In the genomic region with DNA sequence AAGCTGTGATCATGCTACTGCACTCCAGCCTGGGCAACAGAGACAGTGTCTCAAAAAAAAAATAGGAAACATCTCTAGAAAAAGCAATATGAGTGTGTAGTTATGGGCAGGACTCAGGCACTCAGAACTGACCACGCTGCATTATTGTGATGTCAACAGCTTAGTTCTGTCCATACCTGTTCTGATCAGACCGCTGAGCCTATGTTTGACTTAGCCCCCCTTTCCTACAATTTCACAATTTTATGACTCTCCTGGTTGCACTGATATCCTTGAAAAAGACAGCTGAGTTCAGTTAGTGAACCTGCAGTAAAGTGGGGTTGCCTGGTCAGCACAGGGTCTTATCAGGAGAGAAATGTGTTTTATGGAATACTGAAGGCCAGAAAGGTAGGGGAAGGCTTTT, we compare ENCODE assay signal across 14 cellular contexts. TPM values are rescaled to one million over a fixed set of nuclear protein-coding genes. Genes with fewer than 3 reads are reported as not detected.
A peak's percentile ranks its signal among the peaks of the same experiment; 100 is the strongest.
DNase-seq lines count a peak whose midpoint lies in the region; ATAC-seq and TF ChIP-seq lines count a peak whose summit lies in the region.
"Had no signal": no experiment of that assay in that cellular context is flagged by ENCODE, and none has a peak within 500 bp of the region (broad histone marks: within the 10 kb centered on the region; RNA-seq: fewer than 3 reads in every experiment).

No MANE protein-coding gene starts in this region.

- ATAC-seq in IMR-90 (ENCODE audit: low read depth) (no peak), HG02571 (IDR thresholded peaks at IDR 0.05; ENCODE audit: unreplicated experiment) (no peak), left lung (no peak)

- H3K27me3 Mint-ChIP-seq in endodermal cell (ENCODE audit: insufficient read depth) (no peaks in the 10 kb centered on the region), neural progenitor cell (ENCODE audit: insufficient read depth, low read depth) (peaks cover 9% of the 10 kb centered on the region)

- BruUV-seq in IMR-90 (replicated peaks; lab: Mats Ljungman, UMichigan): no TSS peak

- no peak overlapping the region for H2BK5ac ChIP-seq in IMR-90 (ENCODE audit: low read depth, low read length, poor library complexity, severe bottlenecking)

- H3F3A ChIP-seq in neural progenitor cell (ENCODE audit: low read depth): peaks cover 19% of the 10 kb centered on the region

- H3K4me3 ChIP-seq in IMR-90 (ENCODE audit: insufficient read depth, low read depth, low read length) (no peak overlapping the region), endodermal cell (ENCODE audit: low read length) (peak overlapping the region; percentile 72), neural progenitor cell (no peak overlapping the region), left lung (no peak overlapping the region), ascending aorta (no peak overlapping the region)
- H3K4me3 ChIP-seq: GM23248, HAP-1 had no signal

- H3K79me1 ChIP-seq in IMR-90 (ENCODE audit: low read depth in 1 of 2, low read length in 2 of 2): no peaks in the 10 kb centered on the region

- TF ChIP-seq CTCF in IMR-90 (conservative IDR thresholded peaks at IDR 0.05; ENCODE audit: low read depth, low read length): no peak
- no peak for TF ChIP-seq CTCF in endodermal cell (conservative IDR thresholded peaks at IDR 0.05)
- TF ChIP-seq CTCF in neural progenitor cell (IDR thresholded peaks at IDR 0.05): no peak
- no peak for TF ChIP-seq CTCF in left lung (IDR thresholded peaks at IDR 0.05)
- no peak for TF ChIP-seq CTCF in ascending aorta (IDR thresholded peaks at IDR 0.05)

- H3K23ac ChIP-seq in IMR-90 (ENCODE audit: low read depth, low read length): no peak overlapping the region

- TF ChIP-seq POLR2A in IMR-90 (IDR thresholded peaks at IDR 0.05; ENCODE audit: low read depth, low read length): no peak

- CTCF ChIA-PET in IMR-90 (lab: Yijun Ruan, JAX): interaction anchor here (0.6 to 1.4 kb wide), 3 partner anchors 10 to 1796 kb away, joined by 3 to 4 read pairs (median 4); no protein-coding TSS in a partner anchor

- H3K4me1 ChIP-seq in IMR-90 (ENCODE audit: control insufficient read depth, insufficient read depth, low read length): peaks cover 4% of the 10 kb centered on the region
- H3K4me1 ChIP-seq in endodermal cell (ENCODE audit: control insufficient read depth, insufficient read depth, low read length): peaks cover 38% of the 10 kb centered on the region
- peaks cover 47% of the 10 kb centered on the region for H3K4me1 ChIP-seq in neural progenitor cell
- no peaks in the 10 kb centered on the region for H3K4me1 ChIP-seq in left lung
- no peaks in the 10 kb centered on the region for H3K4me1 ChIP-seq in ascending aorta
- H3K4me1 ChIP-seq: BE2C, HAP-1 had no signal

- H3K14ac ChIP-seq in IMR-90 (replicated peaks; ENCODE audit: low read depth, low read length): no peak overlapping the region

- H3K18ac ChIP-seq in IMR-90 (ENCODE audit: low read depth, low read length): no peak overlapping the region

- no peaks in the 10 kb centered on the region for H3K9me3 Mint-ChIP-seq in endodermal cell
- no peaks in the 10 kb centered on the region for H3K9me3 Mint-ChIP-seq in neural progenitor cell
- H3K9me3 Mint-ChIP-seq: CD8-positive, alpha-beta memory T cell had no signal

- dilution Hi-C loops in IMR-90 (cut with HindIII; ENCODE audit: low sequenced_read_pairs, unreplicated experiment): no loop called here

- H3K27me3 ChIP-seq in IMR-90 (ENCODE audit: control insufficient read depth, insufficient read depth, low read length): no peaks in the 10 kb centered on the region
- H3K27me3 ChIP-seq in endodermal cell (ENCODE audit: control insufficient read depth, insufficient read depth, low read length, poor library complexity, severe bottlenecking): no peaks in the 10 kb centered on the region
- H3K27me3 ChIP-seq in neural progenitor cell: no peaks in the 10 kb centered on the region
- no peaks in the 10 kb centered on the region for H3K27me3 ChIP-seq in left lung
- no peaks in the 10 kb centered on the region for H3K27me3 ChIP-seq in ascending aorta
- H3K27me3 ChIP-seq: BE2C had no signal

- H2AK5ac ChIP-seq in IMR-90 (ENCODE audit: low read depth, low read length): peak overlapping the region; percentile 0; the same call in 1 of the 2 replicates

- no peak overlapping the region for H2AK9ac ChIP-seq in IMR-90 (replicated peaks; ENCODE audit: low read depth, low read length, poor library complexity)

- no peak overlapping the region for H2BK120ac ChIP-seq in IMR-90 (ENCODE audit: low read depth, low read length)

- H3K79me2 ChIP-seq in neural progenitor cell (ENCODE audit: low read depth): no peaks in the 10 kb centered on the region

- H3K4me1 Mint-ChIP-seq in endodermal cell (peaks cover 88% of the 10 kb centered on the region), neural progenitor cell (peaks cover 23% of the 10 kb centered on the region)
- H3K4me1 Mint-ChIP-seq: CD8-positive, alpha-beta memory T cell had no signal

- H2BK20ac ChIP-seq in IMR-90 (ENCODE audit: low read depth, low read length): no peak overlapping the region

- in situ Hi-C loops in IMR-90 (cut with MboI; ENCODE audit: low sequenced_read_pairs): no loop called here

- H3K4me3 Mint-ChIP-seq in endodermal cell: peak overlapping the region; percentile 67
- H3K4me3 Mint-ChIP-seq in neural progenitor cell: no peak overlapping the region
- H3K4me3 Mint-ChIP-seq: CD4-positive, CD25-positive, alpha-beta regulatory T cell; CD8-positive, alpha-beta memory T cell had no signal

- no peak overlapping the region for H4K91ac ChIP-seq in IMR-90 (ENCODE audit: insufficient read depth, low read depth, low read length)

- no peaks in the 10 kb centered on the region for H3K36me3 ChIP-seq in IMR-90 (ENCODE audit: control insufficient read depth, insufficient read depth, low read length)
- peaks cover 26% of the 10 kb centered on the region for H3K36me3 ChIP-seq in endodermal cell (ENCODE audit: control insufficient read depth, insufficient read depth, low read length)
- H3K36me3 ChIP-seq in neural progenitor cell: no peaks in the 10 kb centered on the region
- H3K36me3 ChIP-seq in left lung: no peaks in the 10 kb centered on the region
- H3K36me3 ChIP-seq in ascending aorta: no peaks in the 10 kb centered on the region
- H3K36me3 ChIP-seq: BE2C, HAP-1 had no signal

- no peak overlapping the region for H4K8ac ChIP-seq in IMR-90 (ENCODE audit: low read depth in 2 of 2, low read length in 2 of 2)

- H3K27ac ChIP-seq in IMR-90 (ENCODE audit: insufficient read depth, low read length) (no peak overlapping the region), endodermal cell (ENCODE audit: low read depth, low read length) (no peak overlapping the region), neural progenitor cell (no peak overlapping the region), left lung (no peak overlapping the region), ascending aorta (no peak overlapping the region)
- H3K27ac ChIP-seq: GM23248 had no signal

- no peak overlapping the region for H4K5ac ChIP-seq in IMR-90 (ENCODE audit: low read depth, low read length)

- H3K27ac Mint-ChIP-seq in endodermal cell: no peak overlapping the region
- no peak overlapping the region for H3K27ac Mint-ChIP-seq in neural progenitor cell
- H3K27ac Mint-ChIP-seq: CD4-positive, CD25-positive, alpha-beta regulatory T cell; CD8-positive, alpha-beta memory T cell had no signal

- H3K9ac ChIP-seq in IMR-90 (ENCODE audit: low read depth, low read length) (no peak overlapping the region), endodermal cell (ENCODE audit: extremely low read depth, low read length, poor library complexity, severe bottlenecking) (no peak overlapping the region), neural progenitor cell (no peak overlapping the region)
- H3K9ac ChIP-seq: GM23248 had no signal

- H3K9me3 ChIP-seq in IMR-90 (ENCODE audit: control insufficient read depth, insufficient read depth, low read length) (no peaks in the 10 kb centered on the region), endodermal cell (ENCODE audit: control insufficient read depth, low read length) (no peaks in the 10 kb centered on the region), neural progenitor cell (ENCODE audit: low read depth) (no peaks in the 10 kb centered on the region), left lung (no peaks in the 10 kb centered on the region), ascending aorta (no peaks in the 10 kb centered on the region)
- H3K9me3 ChIP-seq: BE2C, HAP-1 had no signal

- POLR2A ChIA-PET in IMR-90 (lab: Charles Lee; ENCODE audit: unreplicated experiment): no interaction called here

- H2BK15ac ChIP-seq in IMR-90 (ENCODE audit: low read depth, low read length): no peak overlapping the region

- no CpG with 5 or more reads among the region's 2 CpGs for WGBS in IMR-90 (ENCODE audit: extremely low coverage in 2 of 2, insufficient read length in 1 of 2), 2 experiments
- WGBS in endodermal cell (ENCODE audit: insufficient coverage in 1 of 2, insufficient read length in 1 of 2), 2 experiments: 89 to 100% methylated on average over 1 to 2 of the region's 2 CpGs

- no peak overlapping the region for H3K56ac ChIP-seq in IMR-90 (ENCODE audit: extremely low read depth, insufficient read depth, low read length)

- H3K36me3 Mint-ChIP-seq in endodermal cell (ENCODE audit: low read depth) (peaks cover 13% of the 10 kb centered on the region), neural progenitor cell (no peaks in the 10 kb centered on the region)
- H3K36me3 Mint-ChIP-seq: CD4-positive, CD25-positive, alpha-beta regulatory T cell; CD8-positive, alpha-beta memory T cell had no signal

- H3K4ac ChIP-seq in IMR-90 (ENCODE audit: low read depth, low read length): no peak overlapping the region

- H2AFZ ChIP-seq in IMR-90 (replicated peaks; ENCODE audit: low read length, poor library complexity) (no peak overlapping the region), neural progenitor cell (replicated peaks) (peak overlapping the region; percentile 21)
- H2AFZ ChIP-seq: GM23248 had no signal

- no peak for DNase-seq in IMR-90
- DNase-seq in endodermal cell: no peak
- no peak for DNase-seq in neural progenitor cell (ENCODE audit: low spot score)
- no peak for DNase-seq in left lung
- DNase-seq in ascending aorta (ENCODE audit: low spot score in 2 of 2): no peak
- DNase-seq: ACHN; BE2C; C1 segment of cervical spinal cord; CD4-positive, CD25-positive, alpha-beta regulatory T cell; CD8-positive, alpha-beta memory T cell; COR-L47; GM23248 had no signal

- TF ChIP-seq RAD21 in IMR-90 (IDR thresholded peaks at IDR 0.05; ENCODE audit: low read length): no peak

- intact Hi-C loops in IMR-90 (cut with micrococcal nuclease) (no loop called here), left lung (cut with DNase I) (no loop called here), ascending aorta (cut with DNase I) (no loop called here)

- no peaks in the 10 kb centered on the region for H4K20me1 ChIP-seq in IMR-90 (ENCODE audit: insufficient read depth, low read length)
- no peaks in the 10 kb centered on the region for H4K20me1 ChIP-seq in neural progenitor cell (ENCODE audit: low read depth)

- H3K9me1 ChIP-seq in IMR-90 (ENCODE audit: insufficient read depth, low read length): peaks cover 6% of the 10 kb centered on the region; the same call in 1 of the 2 replicates

- H3K4me2 ChIP-seq in IMR-90 (ENCODE audit: low read depth, low read length): no peak overlapping the region
- no peak overlapping the region for H3K4me2 ChIP-seq in neural progenitor cell

RNA-seq across cellular contexts. Expression of a gene that starts 37.8 kb away (rescaled TPM):
- total RNA-seq in IMR-90 (2012; rRNA removed): 2.3 and 6.9 TPM in 2 replicates
- polyA plus RNA-seq in IMR-90 (2012; rRNA removed): 3.0 and 3.9 TPM in 2 replicates
- polyA plus RNA-seq in IMR-90 (2012; cell fraction: cytosol; rRNA removed): 2.5 and 2.9 TPM in 2 replicates
- 11.9 and 13.5 TPM in 2 replicates for polyA plus RNA-seq in IMR-90 (2012; cell fraction: nucleus; rRNA removed; ENCODE audit: low replicate concordance)
- total RNA-seq in endodermal cell: 10 to 100 TPM; 54.0 to 74.3 TPM
- 6.9 TPM for polyA plus RNA-seq in endodermal cell (2013, experiment 1 of 2)
- polyA plus RNA-seq in endodermal cell (2013, experiment 2 of 2): 8.0 TPM
- 0.37 and 0.43 TPM in 2 replicates for total RNA-seq in neural progenitor cell (ENCODE audit: low replicate concordance)
- total RNA-seq in left lung: 10 to 100 TPM in 1 of 2 donors, 1 to 10 TPM in 1; 7.9 to 11.1 TPM
- total RNA-seq in ascending aorta: 0.21 TPM
